8 cellular contexts compared by ENCODE assay signal in genomic region chr17:81821603-81822311, GRCh38. TPM values are rescaled to one million over a fixed set of nuclear protein-coding genes. Genes with fewer than 3 reads are reported as not detected.
DNase-seq lines count a peak whose midpoint lies in the region; ATAC-seq and TF ChIP-seq lines count a peak whose summit lies in the region.

No MANE protein-coding gene starts in this region.

- no peaks in the 10 kb centered on the region for H3K27me3 ChIP-seq in BLaER1 treated with 17β-estradiol and CSF1 and Interleukin-3, amounts not matched to agents 10 nM and 100 nM
- no peaks in the 10 kb centered on the region for H3K27me3 ChIP-seq in Panc1 (ENCODE audit: control insufficient read depth, insufficient read depth, low read length)
- no peaks in the 10 kb centered on the region for H3K27me3 ChIP-seq in vagina
- no peaks in the 10 kb centered on the region for H3K27me3 ChIP-seq in CD4-positive, alpha-beta memory T cell (ENCODE audit: insufficient read depth, low read length)

- ATAC-seq in Panc1 (peak; percentile 85), GM18519 (IDR thresholded peaks at IDR 0.05; ENCODE audit: low FRiP score, unreplicated experiment) (no peak)

- peak overlapping the region; percentile 5 to 72 (median 58); a peak in 18 of 22 replicates for H3K27ac ChIP-seq in BLaER1 treated with 17β-estradiol and CSF1 and Interleukin-3, amounts not matched to agents 10 nM and 100 nM
- H3K27ac ChIP-seq in Panc1 (ENCODE audit: low read length), result peak overlapping the region; percentile 61
- peak overlapping the region; percentile 18 for H3K27ac ChIP-seq in vagina
- no peak overlapping the region for H3K27ac ChIP-seq in CD4-positive, alpha-beta memory T cell (ENCODE audit: low read depth, low read length)

- POLR2A ChIA-PET in Panc1 (lab: Charles Lee), result interaction anchor here (0.6 kb wide), 2 partner anchors 38 to 443 kb away, joined by 3 to 5 read pairs; no protein-coding TSS in a partner anchor
- POLR2A ChIA-PET in CD4-positive, alpha-beta memory T cell (lab: Charles Lee; ENCODE audit: partially characterized antibody), result interaction anchor here (1.0 kb wide), 1 partner anchor 106 kb away, joined by 3 read pairs; the partner anchor contains the start of gene MAFG

- peak overlapping the region; percentile 55 to 80 (median 74) for H3K4me2 ChIP-seq in BLaER1 treated with 17β-estradiol and CSF1 and Interleukin-3, amounts not matched to agents 10 nM and 100 nM

- CTCF ChIA-PET in Panc1 (lab: Charles Lee), result interaction anchor here (0.6 kb wide), 1 partner anchor 17 kb away, joined by 3 read pairs; no protein-coding TSS in a partner anchor
- CTCF ChIA-PET in CD4-positive, alpha-beta memory T cell (lab: Charles Lee; ENCODE audit: partially characterized antibody), result interaction anchor here (1.0 kb wide), 1 partner anchor 45 kb away, joined by 3 read pairs; no protein-coding TSS in a partner anchor

- peak overlapping the region; percentile 95 for H3K27ac Mint-ChIP-seq in dendritic cell treated with granulocyte-macrophage colony-stimulating factor and Interleukin-4, amounts not matched to agents 40 ng/mL and 50 ng/mL, for 4 days
- no peak overlapping the region for H3K27ac Mint-ChIP-seq in CD4-positive, alpha-beta memory T cell

- H3K4me1 ChIP-seq in BLaER1 treated with 17β-estradiol and CSF1 and Interleukin-3, amounts not matched to agents 10 nM and 100 nM, result peaks cover 15 to 24% (median 18%) of the 10 kb centered on the region in 10 experiments
- H3K4me1 ChIP-seq in Panc1 (ENCODE audit: control insufficient read depth, insufficient read depth, low read length) (peaks cover 15% of the 10 kb centered on the region), vagina (peaks cover 30% of the 10 kb centered on the region)
- peaks cover 6% of the 10 kb centered on the region for H3K4me1 ChIP-seq in CD4-positive, alpha-beta memory T cell (ENCODE audit: insufficient read depth, low read length)

- H3K27me3 Mint-ChIP-seq in dendritic cell treated with granulocyte-macrophage colony-stimulating factor and Interleukin-4, amounts not matched to agents 40 ng/mL and 50 ng/mL, for 4 days, result peaks cover 17% of the 10 kb centered on the region
- H3K27me3 Mint-ChIP-seq in CD4-positive, alpha-beta memory T cell, result peaks cover 0 to 1% of the 10 kb centered on the region in 2 donors

- H3K9me3 ChIP-seq in BLaER1 treated with 17β-estradiol and CSF1 and Interleukin-3, amounts not matched to agents 10 nM and 100 nM (replicated peaks in 1 of 11), result no peaks in the 10 kb centered on the region
- H3K9me3 ChIP-seq in Panc1 (ENCODE audit: control insufficient read depth, insufficient read depth, low read depth, low read length) (no peaks in the 10 kb centered on the region), vagina (no peaks in the 10 kb centered on the region)
- no peaks in the 10 kb centered on the region for H3K9me3 ChIP-seq in CD4-positive, alpha-beta memory T cell (ENCODE audit: control insufficient read depth in 1 of 2, low read length in 2 of 2)

- BruUV-seq in Panc1 (replicated peaks; lab: Mats Ljungman, UMichigan), result no TSS peak

- peaks cover 0 to 29% (median 16%) of the 10 kb centered on the region in 11 experiments; a peak in 11 of 22 replicates for H3K36me3 ChIP-seq in BLaER1 treated with 17β-estradiol and CSF1 and Interleukin-3, amounts not matched to agents 10 nM and 100 nM
- no peaks in the 10 kb centered on the region for H3K36me3 ChIP-seq in Panc1 (ENCODE audit: control insufficient read depth, insufficient read depth, low read length)
- H3K36me3 ChIP-seq in vagina, result peaks cover 0 to 4% of the 10 kb centered on the region in 2 donors
- no peaks in the 10 kb centered on the region for H3K36me3 ChIP-seq in CD4-positive, alpha-beta memory T cell (ENCODE audit: insufficient read depth, low read length)

- intact Hi-C loops in Panc1 (cut with micrococcal nuclease; ENCODE audit: unreplicated experiment) (no loop called here), vagina (cut with DNase I) (no loop called here)
- intact Hi-C loops in dendritic cell treated with granulocyte-macrophage colony-stimulating factor and Interleukin-4, amounts not matched to agents 40 ng/mL and 50 ng/mL, for 4 days (cut with micrococcal nuclease), result loop anchor here (1.0 to 5.0 kb wide), 2 partner anchors 11 to 41 kb away; partner anchors contain the start of gene P4HB
- intact Hi-C loops in CD4-positive, alpha-beta memory T cell (cut with micrococcal nuclease), result no loop called here

- peaks cover 29% of the 10 kb centered on the region for H3K36me3 Mint-ChIP-seq in dendritic cell treated with granulocyte-macrophage colony-stimulating factor and Interleukin-4, amounts not matched to agents 40 ng/mL and 50 ng/mL, for 4 days (ENCODE audit: low read depth)
- peaks cover 5 to 6% of the 10 kb centered on the region in 2 donors for H3K36me3 Mint-ChIP-seq in CD4-positive, alpha-beta memory T cell

- H4K20me1 ChIP-seq in BLaER1 treated with 17β-estradiol and CSF1 and Interleukin-3, amounts not matched to agents 10 nM and 100 nM, result peaks cover 0 to 28% (median 16%) of the 10 kb centered on the region in 11 experiments; a peak in 10 of 22 replicates

- peak overlapping the region; percentile 48 for H3K4me3 Mint-ChIP-seq in dendritic cell treated with granulocyte-macrophage colony-stimulating factor and Interleukin-4, amounts not matched to agents 40 ng/mL and 50 ng/mL, for 4 days
- no peak overlapping the region for H3K4me3 Mint-ChIP-seq in CD4-positive, alpha-beta memory T cell

- TF ChIP-seq CTCF in Panc1 (IDR thresholded peaks at IDR 0.05) (peak; percentile 83; the same call in 1 of the 2 replicates), vagina (IDR thresholded peaks at IDR 0.05) (peak; percentile 10 to 29 (median 20))

- peaks cover 43% of the 10 kb centered on the region for H3K4me1 Mint-ChIP-seq in dendritic cell treated with granulocyte-macrophage colony-stimulating factor and Interleukin-4, amounts not matched to agents 40 ng/mL and 50 ng/mL, for 4 days (ENCODE audit: low read depth)
- peaks cover 2 to 6% (median 5%) of the 10 kb centered on the region in 4 donors for H3K4me1 Mint-ChIP-seq in CD4-positive, alpha-beta memory T cell

- H3K9ac ChIP-seq in BLaER1 treated with 17β-estradiol and CSF1 and Interleukin-3, amounts not matched to agents 10 nM and 100 nM, result peak overlapping the region; percentile 14 to 56 (median 44); a peak in 17 of 22 replicates

- in situ Hi-C loops in Panc1 (cut with HindIII; ENCODE audit: low pct_unique_long_range_greater_than_20kb, low sequenced_read_pairs), result no loop called here

- H3K4me3 ChIP-seq in BLaER1 treated with 17β-estradiol and CSF1 and Interleukin-3, amounts not matched to agents 10 nM and 100 nM, result no peak overlapping the region
- no peak overlapping the region for H3K4me3 ChIP-seq in Panc1 (ENCODE audit: low read depth in 2 of 2, low read length in 2 of 2)
- no peak overlapping the region for H3K4me3 ChIP-seq in vagina
- H3K4me3 ChIP-seq in CD4-positive, alpha-beta memory T cell (ENCODE audit: low read length in 2 of 2), result no peak overlapping the region

- TF ChIP-seq POLR2A in vagina (IDR thresholded peaks at IDR 0.05), result no peak

- DNase-seq in HK-2 (ENCODE audit: unreplicated experiment) (peak; percentile 46), Panc1 (ENCODE audit: low read depth, low spot score) (no peak), lung microvascular endothelial cell (ENCODE audit: low read depth in 2 of 2) (peak; percentile 82 to 92), vagina (ENCODE audit: extremely low spot score in 2 of 2) (no peak)
- DNase-seq in CD4-positive, alpha-beta memory T cell, result no peak

- H3K9me3 Mint-ChIP-seq in dendritic cell treated with granulocyte-macrophage colony-stimulating factor and Interleukin-4, amounts not matched to agents 40 ng/mL and 50 ng/mL, for 4 days, result no peaks in the 10 kb centered on the region
- H3K9me3 Mint-ChIP-seq in CD4-positive, alpha-beta memory T cell, result no peaks in the 10 kb centered on the region

RNA-seq across cellular contexts. Expression of gene MCRIP1, which starts 11.3 kb away (rescaled TPM):
- total RNA-seq in Panc1 (2021; ENCODE audit: unreplicated experiment), result 115 TPM
- polyA plus RNA-seq in Panc1 (2012; ENCODE audit: insufficient read length), result 128 TPM
- 93.7 and 178 TPM in 2 replicates for total RNA-seq in lung microvascular endothelial cell
- 64.1 TPM for total RNA-seq in vagina
- 10 to 100 TPM; 65.8 to 71.0 TPM for total RNA-seq in CD4-positive, alpha-beta memory T cell
- 10 to 100 TPM; 66.7 to 87.2 TPM for polyA plus RNA-seq in CD4-positive, alpha-beta memory T cell

RNA-seq across cellular contexts. Expression of gene PPP1R27, which starts 13.1 kb away (rescaled TPM):
- not detected for total RNA-seq in Panc1 (2021; ENCODE audit: unreplicated experiment)
- 0.22 TPM for polyA plus RNA-seq in Panc1 (2012; ENCODE audit: insufficient read length)
- total RNA-seq in lung microvascular endothelial cell, result not detected in 2 replicates
- total RNA-seq in vagina, result not detected
- not detected for total RNA-seq in CD4-positive, alpha-beta memory T cell
- polyA plus RNA-seq in CD4-positive, alpha-beta memory T cell, result under 1 TPM in 1 of 2 donors, not detected in 1; 0.18 TPM

RNA-seq across cellular contexts. Expression of gene GCGR, which starts 17.8 kb away (rescaled TPM):
- 1.6 TPM for total RNA-seq in Panc1 (2021; ENCODE audit: unreplicated experiment)
- polyA plus RNA-seq in Panc1 (2012; ENCODE audit: insufficient read length), result 0.74 TPM
- not detected in 2 replicates for total RNA-seq in lung microvascular endothelial cell
- not detected for total RNA-seq in vagina
- not detected for total RNA-seq in CD4-positive, alpha-beta memory T cell
- polyA plus RNA-seq in CD4-positive, alpha-beta memory T cell, result not detected

RNA-seq across cellular contexts. Expression of gene P4HB, which starts 38.6 kb away (rescaled TPM):
- 759 TPM for total RNA-seq in Panc1 (2021; ENCODE audit: unreplicated experiment)
- polyA plus RNA-seq in Panc1 (2012; ENCODE audit: insufficient read length), result 1,541 TPM
- total RNA-seq in lung microvascular endothelial cell, result 504 and 688 TPM in 2 replicates
- total RNA-seq in vagina, result 463 TPM
- 100 to 1,000 TPM; 392 to 409 TPM for total RNA-seq in CD4-positive, alpha-beta memory T cell
- 100 to 1,000 TPM; 272 to 339 TPM for polyA plus RNA-seq in CD4-positive, alpha-beta memory T cell

RNA-seq across cellular contexts. Expression of gene ARHGDIA, which starts 49.4 kb away (rescaled TPM):
- total RNA-seq in Panc1 (2021; ENCODE audit: unreplicated experiment) (420 TPM), lung microvascular endothelial cell (91.7 and 92.9 TPM in 2 replicates), vagina (120 TPM)
- 534 TPM for polyA plus RNA-seq in Panc1 (2012; ENCODE audit: insufficient read length)
- total RNA-seq in CD4-positive, alpha-beta memory T cell, result 100 to 1,000 TPM; 380 to 382 TPM
- 100 to 1,000 TPM in 1 of 2 donors, 10 to 100 TPM in 1; 84.8 to 205 TPM for polyA plus RNA-seq in CD4-positive, alpha-beta memory T cell

Comparison
In these comparisons a context has a peak if more than half of its experiments do, and no peak if none do; other contexts are left out.
1. DNase-seq: peak in HK-2 (single experiment) and lung microvascular endothelial cell (2 of 2); none in Panc1 (single experiment), vagina (0 of 2) and CD4-positive, alpha-beta memory T cell (0 of 5).